ENCODE assay signal across 16 cellular contexts in genomic region chr13:25881136-25881926, GRCh38.
DNase-seq lines count a peak whose midpoint lies in the region; ATAC-seq and TF ChIP-seq lines count a peak whose summit lies in the region.
"Had no signal": no experiment of that assay in that cellular context is flagged by ENCODE, and none has a peak within 500 bp of the region (broad histone marks: within the 10 kb centered on the region; RNA-seq: fewer than 3 reads in every experiment).

No MANE protein-coding gene starts in this region.

- peaks cover 4% of the 10 kb centered on the region for H3K23me2 ChIP-seq in H9 (ENCODE audit: insufficient read length, low read depth, low read length, poor library complexity, severe bottlenecking)

- H3K9ac ChIP-seq in H9 (ENCODE audit: extremely low read depth, insufficient read length, low read length), result no peak overlapping the region

- no peak overlapping the region for H3K4ac ChIP-seq in H9 (ENCODE audit: low read depth, low read length)

- no peaks in the 10 kb centered on the region for H3K36me3 ChIP-seq in naive thymus-derived CD4-positive, alpha-beta T cell (ENCODE audit: control insufficient read depth in 2 of 3, insufficient read depth in 3 of 3, low read length in 3 of 3)
- H3K36me3 ChIP-seq: left lung, transverse colon had no signal

- H4K8ac ChIP-seq in H9 (replicated peaks; ENCODE audit: insufficient read length, low read depth, low read length), result no peak overlapping the region

- H3K27ac ChIP-seq in CD4-positive, alpha-beta T cell (ENCODE audit: low read depth, low read length), result no peak overlapping the region
- no peak overlapping the region for H3K27ac ChIP-seq in H9 (ENCODE audit: insufficient read length, low read depth, low read length)
- H3K27ac ChIP-seq in naive thymus-derived CD4-positive, alpha-beta T cell (ENCODE audit: low read depth, low read length), result no peak overlapping the region
- H3K27ac ChIP-seq: left lung, transverse colon had no signal

- H3K27me3 Mint-ChIP-seq in CD4-positive, alpha-beta T cell, result no peaks in the 10 kb centered on the region
- no peaks in the 10 kb centered on the region for H3K27me3 Mint-ChIP-seq in H9 (ENCODE audit: low read depth)
- no peaks in the 10 kb centered on the region for H3K27me3 Mint-ChIP-seq in naive thymus-derived CD4-positive, alpha-beta T cell
- H3K27me3 Mint-ChIP-seq in activated naive CD8-positive, alpha-beta T cell treated with anti-CD3 and anti-CD28 coated beads, Interleukin-2, amount 50 U/mL, for 24 hours, result no peaks in the 10 kb centered on the region

- no peak overlapping the region for H2BK20ac ChIP-seq in H9 (ENCODE audit: low read depth, low read length, poor library complexity, severe bottlenecking)

- H3K56ac ChIP-seq in H9 (ENCODE audit: insufficient read length, low read depth, low read length), result no peak overlapping the region

- H3K18ac ChIP-seq in H9 (ENCODE audit: insufficient read length, low read depth, low read length), result no peak overlapping the region

- H3K4me3 ChIP-seq in astrocyte of the spinal cord (ENCODE audit: low read depth, low read length), result no peak overlapping the region
- H3K4me3 ChIP-seq in naive thymus-derived CD4-positive, alpha-beta T cell (ENCODE audit: low read length), result no peak overlapping the region
- H3K4me3 ChIP-seq: left lung, transverse colon had no signal

- H2AFZ ChIP-seq in H9 (ENCODE audit: low read length), result no peak overlapping the region

- no peak overlapping the region for H2AK5ac ChIP-seq in H9 (ENCODE audit: insufficient read length, low read length)

- H2BK15ac ChIP-seq in H9 (ENCODE audit: low read depth, low read length), result no peak overlapping the region; the same call in 1 of the 2 replicates

- POLR2A ChIA-PET in CD4-positive, alpha-beta T cell (lab: Charles Lee), result interaction anchor here (1.4 to 1.6 kb wide), 2 partner anchors 19 to 20 kb away, joined by 3 read pairs; no protein-coding TSS in a partner anchor
- POLR2A ChIA-PET in naive thymus-derived CD4-positive, alpha-beta T cell (lab: Charles Lee), result interaction anchor here (1.9 to 5.7 kb wide), 2 partner anchors 20 to 90 kb away, joined by 8 to 35 read pairs; no protein-coding TSS in a partner anchor

- H3K4me3 Mint-ChIP-seq in CD4-positive, alpha-beta T cell, result peak overlapping the region; percentile 51
- no peak overlapping the region; a peak in 1 of 5 replicates for H3K4me3 Mint-ChIP-seq in H9
- peak overlapping the region; percentile 8 to 69 (median 60) for H3K4me3 Mint-ChIP-seq in naive thymus-derived CD4-positive, alpha-beta T cell
- H3K4me3 Mint-ChIP-seq in activated naive CD8-positive, alpha-beta T cell treated with anti-CD3 and anti-CD28 coated beads, Interleukin-2, amount 50 U/mL, for 24 hours, result no peak overlapping the region
- H3K4me3 Mint-ChIP-seq: B cell; T-helper 2 cell treated with Interferon-gamma antibody and Interleukin-4, amounts not matched to agents 5 μg/mL and 100 μg/mL, for 36 hours had no signal

- in situ Hi-C loops in astrocyte of the spinal cord (cut with HindIII; ENCODE audit: low sequenced_read_pairs), result no loop called here

- no peak overlapping the region for H4K5ac ChIP-seq in H9 (ENCODE audit: insufficient read length, low read depth, low read length)

- H3K27ac Mint-ChIP-seq in CD4-positive, alpha-beta T cell, result peak overlapping the region; percentile 63
- H3K27ac Mint-ChIP-seq in H9, result peak overlapping the region; percentile 9 to 83 (median 72); a peak in 6 of 7 replicates
- H3K27ac Mint-ChIP-seq in naive thymus-derived CD4-positive, alpha-beta T cell, result peak overlapping the region; percentile 8 to 94 (median 76)
- no peak overlapping the region for H3K27ac Mint-ChIP-seq in activated naive CD8-positive, alpha-beta T cell treated with anti-CD3 and anti-CD28 coated beads, Interleukin-2, amount 50 U/mL, for 24 hours
- H3K27ac Mint-ChIP-seq: B cell; T-helper 2 cell treated with Interferon-gamma antibody and Interleukin-4, amounts not matched to agents 5 μg/mL and 100 μg/mL, for 36 hours had no signal

- H3K4me2 ChIP-seq in H9 (ENCODE audit: insufficient read depth, insufficient read length, low read length), result no peak overlapping the region

- no peaks in the 10 kb centered on the region for H4K20me1 ChIP-seq in H9 (ENCODE audit: control insufficient read depth, insufficient read depth, insufficient read length)

- H3K9me3 Mint-ChIP-seq in CD4-positive, alpha-beta T cell, result no peaks in the 10 kb centered on the region
- no peaks in the 10 kb centered on the region for H3K9me3 Mint-ChIP-seq in H9
- peaks cover 0 to 4% (median 0%) of the 10 kb centered on the region in 11 donors for H3K9me3 Mint-ChIP-seq in naive thymus-derived CD4-positive, alpha-beta T cell
- no peaks in the 10 kb centered on the region for H3K9me3 Mint-ChIP-seq in activated naive CD8-positive, alpha-beta T cell treated with anti-CD3 and anti-CD28 coated beads, Interleukin-2, amount 50 U/mL, for 24 hours
- H3K9me3 Mint-ChIP-seq: T-helper 2 cell treated with Interferon-gamma antibody and Interleukin-4, amounts not matched to agents 5 μg/mL and 100 μg/mL, for 36 hours had no signal

- peak; percentile 48 for ATAC-seq in CD4-positive, alpha-beta T cell (ENCODE audit: poor library complexity)
- ATAC-seq in naive thymus-derived CD4-positive, alpha-beta T cell, result peak; percentile 28
- no peak for ATAC-seq in activated naive CD8-positive, alpha-beta T cell treated with anti-CD3 and anti-CD28 coated beads, Interleukin-2, amount 50 U/mL, for 24 hours
- ATAC-seq: activated CD4-positive, CD25-positive, alpha-beta regulatory T cell treated with anti-CD3 and anti-CD28 coated beads, Interleukin-2, amount 50 U/mL, for 24 hours had no signal

- H2BK5ac ChIP-seq in H9 (ENCODE audit: insufficient read length, low read length), result no peak overlapping the region

- peak overlapping the region; percentile 64 for H2BK12ac ChIP-seq in H9 (ENCODE audit: insufficient read length, low read depth, low read length)

- H3K27me3 ChIP-seq in CD4-positive, alpha-beta T cell (ENCODE audit: control insufficient read depth, insufficient read depth, low read length), result no peaks in the 10 kb centered on the region
- no peaks in the 10 kb centered on the region for H3K27me3 ChIP-seq in H9 (ENCODE audit: insufficient read depth, low read length)
- H3K27me3 ChIP-seq in naive thymus-derived CD4-positive, alpha-beta T cell (ENCODE audit: control insufficient read depth in 2 of 2, insufficient read depth in 2 of 2, low read length in 2 of 2), result no peaks in the 10 kb centered on the region
- H3K27me3 ChIP-seq: transverse colon had no signal

- H3K14ac ChIP-seq in H9 (ENCODE audit: insufficient read depth, low read length), result peak overlapping the region; percentile 28; the same call in 1 of the 2 replicates

- H3K4me1 ChIP-seq in H9 (ENCODE audit: insufficient read depth, low read length), result peaks cover 3% of the 10 kb centered on the region; the same call in 1 of the 2 replicates
- H3K4me1 ChIP-seq in naive thymus-derived CD4-positive, alpha-beta T cell (ENCODE audit: control insufficient read depth in 2 of 2, insufficient read depth in 2 of 2, low read length in 2 of 2), result peaks cover 0 to 46% of the 10 kb centered on the region in 2 donors
- H3K4me1 ChIP-seq: left lung had no signal

- no CpG with 5 or more reads among the region's 3 CpGs for WGBS in H9 (ENCODE audit: extremely low coverage, insufficient read length, low lambda C conversion rate)

- no peak for DNase-seq in CD4-positive, alpha-beta T cell
- DNase-seq in H9 (no peak), astrocyte of the spinal cord (ENCODE audit: low read depth, low spot score) (peak; percentile 83), amygdala (lab: John Stamatoyannopoulos, UW) (no peak), NCI-H187 (lab: John Stamatoyannopoulos, UW) (no peak), GDM1 (lab: John Stamatoyannopoulos, UW) (no peak)
- DNase-seq in naive thymus-derived CD4-positive, alpha-beta T cell, result peak in 5 of 9 donors; percentile 22 to 49 (median 47)
- no peak for DNase-seq in activated naive CD8-positive, alpha-beta T cell treated with anti-CD3 and anti-CD28 coated beads, Interleukin-2, amount 50 U/mL, for 24 hours
- DNase-seq: activated CD8-positive, alpha-beta memory T cell treated with anti-CD3 and anti-CD28 coated beads, Interleukin-2, amount 50 U/mL, for 4 hours; activated gamma-delta T cell treated with Interleukin-2 at 50 U/mL for 16 hours; left lung; Right ventricle myocardium superior; transverse colon had no signal

- H3T11ph ChIP-seq in H9 (ENCODE audit: low read length), result no peak overlapping the region

- TF ChIP-seq CTCF in CD4-positive, alpha-beta T cell (IDR thresholded peaks at IDR 0.05), result no peak
- TF ChIP-seq CTCF in H9 (conservative IDR thresholded peaks at IDR 0.05) (no peak), astrocyte of the spinal cord (IDR thresholded peaks at IDR 0.05; ENCODE audit: low read depth, low read length) (no peak)

- CTCF ChIA-PET in CD4-positive, alpha-beta T cell (lab: Charles Lee), result no interaction called here
- CTCF ChIA-PET in naive thymus-derived CD4-positive, alpha-beta T cell (lab: Charles Lee), result interaction anchor here (0.6 to 1.8 kb wide), 2 partner anchors 9 to 52 kb away, joined by 3 to 6 read pairs; no protein-coding TSS in a partner anchor

- H3K36me3 Mint-ChIP-seq in CD4-positive, alpha-beta T cell (ENCODE audit: low read depth), result no peaks in the 10 kb centered on the region
- H3K36me3 Mint-ChIP-seq in H9 (ENCODE audit: insufficient read depth in 1 of 3, low read depth in 3 of 3), result no peaks in the 10 kb centered on the region; a peak in 1 of 7 replicates
- no peaks in the 10 kb centered on the region for H3K36me3 Mint-ChIP-seq in naive thymus-derived CD4-positive, alpha-beta T cell
- no peaks in the 10 kb centered on the region for H3K36me3 Mint-ChIP-seq in activated naive CD8-positive, alpha-beta T cell treated with anti-CD3 and anti-CD28 coated beads, Interleukin-2, amount 50 U/mL, for 24 hours (ENCODE audit: low read depth)

- H3K79me2 ChIP-seq in H9 (ENCODE audit: insufficient read depth, low read length), result no peaks in the 10 kb centered on the region

- H3K9me3 ChIP-seq in CD4-positive, alpha-beta T cell (ENCODE audit: control insufficient read depth, low read length), result no peaks in the 10 kb centered on the region
- H3K9me3 ChIP-seq in H9 (ENCODE audit: control insufficient read depth, low read depth, low read length), result no peaks in the 10 kb centered on the region
- no peaks in the 10 kb centered on the region for H3K9me3 ChIP-seq in naive thymus-derived CD4-positive, alpha-beta T cell (ENCODE audit: control insufficient read depth in 2 of 3, low read length in 3 of 3)
- H3K9me3 ChIP-seq: left lung, transverse colon had no signal

- H3K79me1 ChIP-seq in H9 (ENCODE audit: insufficient read depth, low read depth, low read length, poor library complexity, severe bottlenecking), result no peaks in the 10 kb centered on the region

- H3K4me1 Mint-ChIP-seq in CD4-positive, alpha-beta T cell (ENCODE audit: low read depth), result peaks cover 56% of the 10 kb centered on the region
- peaks cover 47 to 62% of the 10 kb centered on the region in 2 experiments for H3K4me1 Mint-ChIP-seq in H9
- H3K4me1 Mint-ChIP-seq in naive thymus-derived CD4-positive, alpha-beta T cell, result peaks cover 27 to 91% (median 73%) of the 10 kb centered on the region in 7 donors
- H3K4me1 Mint-ChIP-seq in activated naive CD8-positive, alpha-beta T cell treated with anti-CD3 and anti-CD28 coated beads, Interleukin-2, amount 50 U/mL, for 24 hours, result peaks cover 48% of the 10 kb centered on the region
- H3K4me1 Mint-ChIP-seq: B cell had no signal

- no peak overlapping the region for H4K91ac ChIP-seq in H9 (ENCODE audit: insufficient read length, low read depth, low read length)

- no peak overlapping the region for H2BK120ac ChIP-seq in H9 (ENCODE audit: low read depth, low read length, poor library complexity, severe bottlenecking)

- H3K23ac ChIP-seq in H9 (ENCODE audit: insufficient read length, low read depth, low read length), result no peak overlapping the region

- intact Hi-C loops in CD4-positive, alpha-beta T cell (cut with DNase I, micrococcal nuclease), result no loop called here
- intact Hi-C loops in naive thymus-derived CD4-positive, alpha-beta T cell (cut with micrococcal nuclease), result no loop called here

Comparison
In these comparisons a context has a peak if more than half of its experiments do, and no peak if none do; other contexts are left out.
1. DNase-seq: peak in astrocyte of the spinal cord (single experiment) and naive thymus-derived CD4-positive, alpha-beta T cell (5 of 9); none in CD4-positive, alpha-beta T cell (0 of 10), H9 (single experiment), amygdala (0 of 56), NCI-H187 (0 of 2), GDM1 (single experiment) and activated naive CD8-positive, alpha-beta T cell treated with anti-CD3 and anti-CD28 coated beads, Interleukin-2, amount 50 U/mL, for 24 hours (single experiment).
2. H3K4me3 Mint-ChIP-seq: peak in CD4-positive, alpha-beta T cell (single experiment) and naive thymus-derived CD4-positive, alpha-beta T cell (10 of 10); none in H9 (0 of 2) and activated naive CD8-positive, alpha-beta T cell treated with anti-CD3 and anti-CD28 coated beads, Interleukin-2, amount 50 U/mL, for 24 hours (single experiment).